21 cellular contexts compared by ENCODE assay signal in genomic region chr20:3994125-3994524, GRCh38.
"Had no signal": no experiment of that assay in that cellular context is flagged by ENCODE, and none has a peak within 500 bp of the region (broad histone marks: within the 10 kb centered on the region; RNA-seq: fewer than 3 reads in every experiment).

No MANE protein-coding gene starts in this region.

- DNase-seq: effector memory CD8-positive, alpha-beta T cell; kidney; left cardiac atrium; left ventricle myocardium inferior; lower lobe of right lung; psoas muscle; retina; right lobe of liver; stimulated activated CD4-positive, alpha-beta T cell treated with anti-CD3 and anti-CD28 coated beads, Interleukin-4, amount 100 ng/mL, for 1 hour; stimulated activated CD8-positive, alpha-beta memory T cell treated with anti-CD3 and anti-CD28 coated beads, Interleukin-4, amount 100 ng/mL, for 48 hours; stimulated activated naive CD8-positive, alpha-beta T cell treated with anti-CD3 and anti-CD28 coated beads, Interleukin-15, Interleukin-2, amounts not matched to agents 100 U/mL and 50 U/mL, for 24 hours; tibial artery; upper lobe of left lung; uterus had no signal

- H3K9me3 ChIP-seq: esophagus muscularis mucosa, gastroesophageal sphincter, left ventricle myocardium inferior, lower lobe of right lung, psoas muscle, right lobe of liver, tibial artery, upper lobe of left lung, uterus had no signal

- H3K4me1 Mint-ChIP-seq: nephron had no signal

- H3K9me3 Mint-ChIP-seq: dendritic cell treated with granulocyte-macrophage colony-stimulating factor and Interleukin-4, amounts not matched to agents 40 ng/mL and 50 ng/mL, for 4 days; effector memory CD8-positive, alpha-beta T cell; memory B cell; nephron; stimulated activated effector memory CD8-positive, alpha-beta T cell treated with anti-CD3 and anti-CD28 coated beads, Interleukin-12 subunit alpha, Interleukin-12 subunit beta, amount 100 ng/mL, for 72 hours had no signal

- H3K4me3 Mint-ChIP-seq: dendritic cell treated with granulocyte-macrophage colony-stimulating factor and Interleukin-4, amounts not matched to agents 40 ng/mL and 50 ng/mL, for 4 days; memory B cell; mesothelial cell of epicardium; nephron had no signal

- H3K27me3 Mint-ChIP-seq: dendritic cell treated with granulocyte-macrophage colony-stimulating factor and Interleukin-4, amounts not matched to agents 40 ng/mL and 50 ng/mL, for 4 days; effector memory CD8-positive, alpha-beta T cell; memory B cell had no signal

- H3K27ac Mint-ChIP-seq: memory B cell, mesothelial cell of epicardium, nephron had no signal

- ATAC-seq: gastroesophageal sphincter, left cardiac atrium, lower lobe of right lung, psoas muscle, right lobe of liver had no signal
